8 cellular contexts compared by ENCODE assay signal in genomic region chr10:7965457-7965856, GRCh38.
"Had no signal": no experiment of that assay in that cellular context is flagged by ENCODE, and none has a peak within 500 bp of the region (broad histone marks: within the 10 kb centered on the region; RNA-seq: fewer than 3 reads in every experiment).

No MANE protein-coding gene starts in this region.

- H3K27ac Mint-ChIP-seq: GM23338, HFFc6, IgD-negative memory B cell had no signal

- H3K4me3 ChIP-seq: GM23338 had no signal

- H2AFZ ChIP-seq: GM23338 had no signal

- ATAC-seq: GM23338, HepG2 had no signal

- DNase-seq: H9, HCEC 1CT, HFFc6 had no signal

- H3K27me3 Mint-ChIP-seq: IgD-negative memory B cell had no signal

- H3K4me2 ChIP-seq: GM23338, KMS-11 had no signal

- H3K9me3 Mint-ChIP-seq: GM23338, H9, HFFc6, IgD-negative memory B cell had no signal

- H3K27ac ChIP-seq: HL-60, KMS-11 had no signal

- H3K4me3 Mint-ChIP-seq: GM23338, H9, HFFc6, IgD-negative memory B cell had no signal
